13 cellular contexts compared by ENCODE assay signal in genomic region chr7:49766966-49767365, GRCh38. TPM values are rescaled to one million over a fixed set of nuclear protein-coding genes. Genes with fewer than 3 reads are reported as not detected.
A peak's percentile ranks its signal among the peaks of the same experiment; 100 is the strongest.
DNase-seq lines count a peak whose midpoint lies in the region; ATAC-seq and TF ChIP-seq lines count a peak whose summit lies in the region.
"Had no signal": no experiment of that assay in that cellular context is flagged by ENCODE, and none has a peak within 500 bp of the region (broad histone marks: within the 10 kb centered on the region; RNA-seq: fewer than 3 reads in every experiment).

No MANE protein-coding gene starts in this region.

- intact Hi-C loops in adrenal gland (cut with DNase I) (no loop called here), right cardiac atrium (cut with DNase I) (no loop called here), sigmoid colon (cut with DNase I) (no loop called here)

- H3K27me3 ChIP-seq in adrenal gland, result no peaks in the 10 kb centered on the region
- no peaks in the 10 kb centered on the region for H3K27me3 ChIP-seq in right cardiac atrium (ENCODE audit: control insufficient read depth, insufficient read depth)
- H3K27me3 ChIP-seq in sigmoid colon, result no peaks in the 10 kb centered on the region

- ATAC-seq in GM19455 (IDR thresholded peaks at IDR 0.05; ENCODE audit: unreplicated experiment) (peak; percentile 81), HG02870 (IDR thresholded peaks at IDR 0.05; ENCODE audit: unreplicated experiment) (peak; percentile 81), HG03520 (IDR thresholded peaks at IDR 0.05; ENCODE audit: unreplicated experiment) (peak; percentile 80), right cardiac atrium (no peak)
- ATAC-seq: activated naive CD8-positive, alpha-beta T cell treated with anti-CD3 and anti-CD28 coated beads, Interleukin-2, amount 50 U/mL, for 24 hours had no signal

- whole genome bisulfite sequencing in adrenal gland, 4 donors, result 61 to 82% (median 67%) methylated on average over 1 of the region's 1 CpG
- WGBS in right cardiac atrium, result 89% methylated on average over 1 of the region's 1 CpG
- WGBS in sigmoid colon, 2 donors, result 87 to 92% methylated on average over 1 of the region's 1 CpG

- H3K4me1 ChIP-seq in adrenal gland (replicated peaks in 1 of 2), result no peaks in the 10 kb centered on the region
- no peaks in the 10 kb centered on the region for H3K4me1 ChIP-seq in right cardiac atrium (ENCODE audit: control insufficient read depth, insufficient read depth, low read length)
- H3K4me1 ChIP-seq in sigmoid colon, result no peaks in the 10 kb centered on the region

- H3K4me3 ChIP-seq in adrenal gland (no peak overlapping the region), right cardiac atrium (ENCODE audit: low read length) (no peak overlapping the region), sigmoid colon (no peak overlapping the region)
- H3K4me3 ChIP-seq: thoracic aorta had no signal

- in situ Hi-C loops in GM13976 (cut with MboI; ENCODE audit: low sequenced_read_pairs, unreplicated experiment), result no loop called here

- no peak for TF ChIP-seq POLR2A in adrenal gland (IDR thresholded peaks at IDR 0.05)
- no peak for TF ChIP-seq POLR2A in sigmoid colon (IDR thresholded peaks at IDR 0.05)

- no peak for TF ChIP-seq EP300 in sigmoid colon (IDR thresholded peaks at IDR 0.05)

- H3K27ac ChIP-seq in adrenal gland, result no peak overlapping the region
- no peak overlapping the region for H3K27ac ChIP-seq in right cardiac atrium (ENCODE audit: low read length)
- H3K27ac ChIP-seq in sigmoid colon, result no peak overlapping the region
- H3K27ac ChIP-seq: thoracic aorta had no signal

- TF ChIP-seq CTCF in GM13976 (IDR thresholded peaks at IDR 0.05; ENCODE audit: borderline replicate concordance, control extremely low read depth, extremely low read depth, insufficient read depth, missing control alignments), result no peak
- no peak for TF ChIP-seq CTCF in adrenal gland (IDR thresholded peaks at IDR 0.05)
- no peak for TF ChIP-seq CTCF in sigmoid colon (IDR thresholded peaks at IDR 0.05)

- no peaks in the 10 kb centered on the region for H3K36me3 ChIP-seq in adrenal gland (replicated peaks in 1 of 2)
- no peaks in the 10 kb centered on the region for H3K36me3 ChIP-seq in sigmoid colon
- H3K36me3 ChIP-seq: thoracic aorta had no signal

- H3K9me3 ChIP-seq in adrenal gland (replicated peaks in 1 of 3) (no peaks in the 10 kb centered on the region), right cardiac atrium (ENCODE audit: control insufficient read depth, low read length) (no peaks in the 10 kb centered on the region), sigmoid colon (no peaks in the 10 kb centered on the region)
- H3K9me3 ChIP-seq: thoracic aorta had no signal

- DNase-seq in GM13976 (ENCODE audit: low spot score) (peak; percentile 67), adrenal gland (no peak), right cardiac atrium (no peak), sigmoid colon (no peak), GM03348 (ENCODE audit: low spot score) (no peak)
- DNase-seq: activated naive CD8-positive, alpha-beta T cell treated with anti-CD3 and anti-CD28 coated beads, Interleukin-2, amount 50 U/mL, for 24 hours; GDM1 had no signal

RNA-seq across cellular contexts. Expression of gene VWC2, which starts 6.5 kb away (rescaled TPM):
- under 1 TPM in 2 of 8 donors, not detected in 6; under 0.01 to 0.04 TPM for total RNA-seq in adrenal gland
- polyA plus RNA-seq in adrenal gland, result under 1 TPM in 2 of 3 donors, not detected in 1; under 0.01 to 0.02 TPM
- total RNA-seq in right cardiac atrium, result 10 to 100 TPM in 2 of 4 donors, 1 to 10 TPM in 2; 3.6 to 11.9 (median 10.4) TPM
- polyA plus RNA-seq in right cardiac atrium, result 5.8 TPM
- total RNA-seq in sigmoid colon, result under 1 TPM in 3 of 4 donors, not detected in 1; under 0.01 to 0.14 (median under 0.01) TPM
- polyA plus RNA-seq in sigmoid colon, result under 1 TPM; under 0.01 to 0.03 (median under 0.01) TPM
- total RNA-seq: glomerular endothelial cell, lung microvascular endothelial cell had no signal

Comparison
In these comparisons a context has a peak if more than half of its experiments do, and no peak if none do; other contexts are left out.
1. ATAC-seq: peak in GM19455 (single experiment), HG02870 (single experiment) and HG03520 (single experiment); none in right cardiac atrium (0 of 2).
2. RNA of gene VWC2, which starts 6.5 kb away (total RNA-seq): 3.6 to 11.9 TPM in right cardiac atrium; under 0.01 to 0.04 TPM in adrenal gland and under 0.01 to 0.14 TPM in sigmoid colon; every median in the first group is over 4 times any median in the second.